10 cellular contexts compared by ENCODE assay signal in genomic region chr10:59181668-59182067, GRCh38. TPM values are rescaled to one million over a fixed set of nuclear protein-coding genes. Genes with fewer than 3 reads are reported as not detected.
DNase-seq lines count a peak whose midpoint lies in the region; ATAC-seq and TF ChIP-seq lines count a peak whose summit lies in the region.
"Had no signal": no experiment of that assay in that cellular context is flagged by ENCODE, and none has a peak within 500 bp of the region (broad histone marks: within the 10 kb centered on the region; RNA-seq: fewer than 3 reads in every experiment).

No MANE protein-coding gene starts in this region.

- intact Hi-C loops in PC-9 (cut with micrococcal nuclease; ENCODE audit: unreplicated experiment), result loop anchor here (1.0 to 2.0 kb wide), 2 partner anchors 229 to 399 kb away; no protein-coding TSS in a partner anchor
- intact Hi-C loops in psoas muscle (cut with DNase I), result loop anchor here (2.0 to 5.0 kb wide), 3 partner anchors 229 to 399 kb away; no protein-coding TSS in a partner anchor

- H3K4me3 Mint-ChIP-seq in activated CD4-positive, alpha-beta T cell treated with anti-CD3 and anti-CD28 coated beads, Interleukin-2, amount 10 ng/mL, durations not matched to agents 7 days and 5 days, result no peak overlapping the region
- H3K4me3 Mint-ChIP-seq: activated naive CD8-positive, alpha-beta T cell treated with anti-CD3 and anti-CD28 coated beads, Interleukin-2, amount 10 ng/mL, durations not matched to agents 7 days and 5 days; CD4-positive, CD25-positive, alpha-beta regulatory T cell had no signal

- peak; percentile 60 for TF ChIP-seq CTCF in PC-9 (conservative IDR thresholded peaks at IDR 0.05)
- peak; percentile 67 for TF ChIP-seq CTCF in fibroblast of mammary gland (conservative IDR thresholded peaks at IDR 0.05; ENCODE audit: control insufficient read depth, insufficient read depth, low read depth, low read length)
- TF ChIP-seq CTCF in psoas muscle (IDR thresholded peaks at IDR 0.05), result peak; percentile 54

- no peaks in the 10 kb centered on the region for H3F3A ChIP-seq in PC-9 (ENCODE audit: insufficient read depth, low read depth)

- POLR2A ChIA-PET in PC-9 (lab: Charles Lee; ENCODE audit: unreplicated experiment), result no interaction called here
- POLR2A ChIA-PET in activated CD4-positive, alpha-beta T cell treated with anti-CD3 and anti-CD28 coated beads, Interleukin-2, amount 10 ng/mL, durations not matched to agents 7 days and 5 days (lab: Charles Lee), result no interaction called here

- peaks cover 11% of the 10 kb centered on the region for H3K27me3 Mint-ChIP-seq in activated CD4-positive, alpha-beta T cell treated with anti-CD3 and anti-CD28 coated beads, Interleukin-2, amount 10 ng/mL, durations not matched to agents 7 days and 5 days

- H3K36me3 ChIP-seq in PC-9 (ENCODE audit: low read depth) (no peaks in the 10 kb centered on the region), psoas muscle (ENCODE audit: insufficient read depth in 1 of 2, low read depth in 1 of 2) (no peaks in the 10 kb centered on the region)

- no peak overlapping the region for H3K27ac ChIP-seq in PC-9
- no peak overlapping the region for H3K27ac ChIP-seq in psoas muscle

- H3K9me3 ChIP-seq in PC-9 (ENCODE audit: insufficient read depth, low read depth), result no peaks in the 10 kb centered on the region
- H3K9me3 ChIP-seq in psoas muscle, result no peaks in the 10 kb centered on the region

- peaks cover 3% of the 10 kb centered on the region for H3K4me1 Mint-ChIP-seq in activated CD4-positive, alpha-beta T cell treated with anti-CD3 and anti-CD28 coated beads, Interleukin-2, amount 10 ng/mL, durations not matched to agents 7 days and 5 days

- no TSS peak for BruUV-seq in PC-9 (replicated peaks; lab: Mats Ljungman, UMichigan)

- no peak overlapping the region for H2AFZ ChIP-seq in PC-9

- CTCF ChIA-PET in PC-9 (lab: Charles Lee), result no interaction called here
- CTCF ChIA-PET in activated CD4-positive, alpha-beta T cell treated with anti-CD3 and anti-CD28 coated beads, Interleukin-2, amount 10 ng/mL, durations not matched to agents 7 days and 5 days (lab: Charles Lee), result no interaction called here

- 4 to 12% (median 7%) methylated on average over 2 of the region's 2 CpGs for WGBS in psoas muscle, 3 donors

- H3K9me2 ChIP-seq in PC-9 (ENCODE audit: insufficient read depth), result no peaks in the 10 kb centered on the region

- H3K4me3 ChIP-seq in PC-9 (no peak overlapping the region), fibroblast of mammary gland (ENCODE audit: control insufficient read depth, low read depth, low read length) (no peak overlapping the region), psoas muscle (no peak overlapping the region)

- H3K9me3 Mint-ChIP-seq in activated CD4-positive, alpha-beta T cell treated with anti-CD3 and anti-CD28 coated beads, Interleukin-2, amount 10 ng/mL, durations not matched to agents 7 days and 5 days, result peaks cover 5% of the 10 kb centered on the region

- no peak overlapping the region for H3K27ac Mint-ChIP-seq in activated CD4-positive, alpha-beta T cell treated with anti-CD3 and anti-CD28 coated beads, Interleukin-2, amount 10 ng/mL, durations not matched to agents 7 days and 5 days
- H3K27ac Mint-ChIP-seq: activated naive CD8-positive, alpha-beta T cell treated with anti-CD3 and anti-CD28 coated beads, Interleukin-2, amount 10 ng/mL, durations not matched to agents 7 days and 5 days; CD4-positive, CD25-positive, alpha-beta regulatory T cell had no signal

- no peak overlapping the region for H3K4me2 ChIP-seq in PC-9

- ATAC-seq in HG03575 (IDR thresholded peaks at IDR 0.05; ENCODE audit: extremely low read depth, insufficient number of reproducible peaks, low FRiP score, unreplicated experiment), result peak; percentile 59
- ATAC-seq in psoas muscle, result peak in 3 of 4 donors; percentile 37 to 72 (median 42)
- ATAC-seq in GM21423 (IDR thresholded peaks at IDR 0.05; ENCODE audit: unreplicated experiment), result no peak

- H3K79me2 ChIP-seq in PC-9 (ENCODE audit: low read depth), result no peaks in the 10 kb centered on the region

- H3K4me1 ChIP-seq in PC-9 (replicated peaks; ENCODE audit: insufficient read depth), result no peaks in the 10 kb centered on the region
- no peaks in the 10 kb centered on the region for H3K4me1 ChIP-seq in psoas muscle

- H4K20me1 ChIP-seq in PC-9 (ENCODE audit: insufficient read depth), result 0 out of 2 replicates have a peak, but pooled peaks cover 3% of the 10 kb centered on the region

- no peaks in the 10 kb centered on the region for H3K27me3 ChIP-seq in PC-9 (ENCODE audit: insufficient read depth, low read depth)
- peaks cover 0 to 25% (median 2%) of the 10 kb centered on the region in 3 donors for H3K27me3 ChIP-seq in psoas muscle (ENCODE audit: insufficient read depth in 3 of 3, low read length in 2 of 3)

- H3K36me3 Mint-ChIP-seq in activated CD4-positive, alpha-beta T cell treated with anti-CD3 and anti-CD28 coated beads, Interleukin-2, amount 10 ng/mL, durations not matched to agents 7 days and 5 days (ENCODE audit: low read depth), result peaks cover 2% of the 10 kb centered on the region
- H3K36me3 Mint-ChIP-seq: activated naive CD8-positive, alpha-beta T cell treated with anti-CD3 and anti-CD28 coated beads, Interleukin-2, amount 10 ng/mL, durations not matched to agents 7 days and 5 days; CD4-positive, CD25-positive, alpha-beta regulatory T cell had no signal

- DNase-seq in NOMO-1 treated with DMSO at 0.1 percent for 48 hours (lab: John Stamatoyannopoulos, UW; ENCODE audit: unreplicated experiment) (peak; percentile 0), NOMO-1 (lab: John Stamatoyannopoulos, UW; ENCODE audit: unreplicated experiment in 2 of 2) (no peak), PC-9 (no peak), fibroblast of mammary gland (ENCODE audit: low read depth) (peak; percentile 78), psoas muscle (no peak)
- no peak for DNase-seq in activated CD4-positive, alpha-beta T cell treated with anti-CD3 and anti-CD28 coated beads, Interleukin-2, amount 10 ng/mL, durations not matched to agents 7 days and 5 days
- DNase-seq: activated naive CD8-positive, alpha-beta T cell treated with anti-CD3 and anti-CD28 coated beads, Interleukin-2, amount 10 ng/mL, durations not matched to agents 7 days and 5 days; CD4-positive, CD25-positive, alpha-beta regulatory T cell had no signal

RNA-seq across cellular contexts. Expression of gene PHYHIPL, which starts 5.2 kb away (rescaled TPM):
- total RNA-seq in PC-9 (2021), result not detected in 2 replicates
- under 1 TPM in 2 of 4 donors, not detected in 2; 0.08 to 0.32 TPM for total RNA-seq in psoas muscle
- under 1 TPM; 0.04 to 0.18 (median 0.10) TPM for polyA plus RNA-seq in psoas muscle
- not detected for total RNA-seq in activated CD4-positive, alpha-beta T cell treated with anti-CD3 and anti-CD28 coated beads, Interleukin-2, amount 10 ng/mL, durations not matched to agents 7 days and 5 days
- total RNA-seq: activated naive CD8-positive, alpha-beta T cell treated with anti-CD3 and anti-CD28 coated beads, Interleukin-2, amount 10 ng/mL, durations not matched to agents 7 days and 5 days; CD4-positive, CD25-positive, alpha-beta regulatory T cell had no signal
- polyA plus RNA-seq: CD4-positive, CD25-positive, alpha-beta regulatory T cell had no signal

Comparison
In these comparisons a context has a peak if more than half of its experiments do, and no peak if none do; other contexts are left out.
1. DNase-seq: peak in NOMO-1 treated with DMSO at 0.1 percent for 48 hours (single experiment) and fibroblast of mammary gland (single experiment); none in NOMO-1 (0 of 2), PC-9 (0 of 2), psoas muscle (0 of 2) and activated CD4-positive, alpha-beta T cell treated with anti-CD3 and anti-CD28 coated beads, Interleukin-2, amount 10 ng/mL, durations not matched to agents 7 days and 5 days (single experiment).
2. Peak in every context shown above with its lines, with median percentiles within 50 percentile points of each other: CTCF ChIP-seq.